Comparison of ENCODE assay signal across 28 cellular contexts in genomic region chr10:133332936-133333699, GRCh38. TPM values are rescaled to one million over a fixed set of nuclear protein-coding genes. Genes with fewer than 3 reads are reported as not detected.
"Had no signal": no experiment of that assay in that cellular context is flagged by ENCODE, and none has a peak within 500 bp of the region (broad histone marks: within the 10 kb centered on the region; RNA-seq: fewer than 3 reads in every experiment).

No MANE protein-coding gene starts in this region.

- H3K36me3 Mint-ChIP-seq: activated naive CD8-positive, alpha-beta T cell treated with anti-CD3 and anti-CD28 coated beads for 36 hours had no signal

- H3K4me2 ChIP-seq: KMS-11 had no signal

- H3K4me3 ChIP-seq: cardiac muscle cell, SJSA1 had no signal

- DNase-seq: activated CD4-positive, alpha-beta T cell treated with anti-CD3 and anti-CD28 coated beads for 4 hours; activated CD8-positive, alpha-beta memory T cell treated with anti-CD3 and anti-CD28 coated beads, Interleukin-2, amount 50 U/mL, for 4 hours; activated CD8-positive, alpha-beta T cell treated with anti-CD3 and anti-CD28 coated beads for 36 hours; activated gamma-delta T cell treated with Interleukin-2 at 50 U/mL for 16 hours; activated naive CD4-positive, alpha-beta T cell treated with anti-CD3 and anti-CD28 coated beads, Interleukin-2, amount 10 ng/mL, durations not matched to agents 7 days and 5 days; activated naive CD8-positive, alpha-beta T cell treated with anti-CD3 and anti-CD28 coated beads for 36 hours; activated T-cell treated with anti-CD3 and anti-CD28 coated beads, Interleukin-2, amount 50 U/mL, for 72 hours; brain microvascular endothelial cell; NCI-H1105; NCI-H1436; NCI-H187; NCI-H2081; NCI-H510A treated with DMSO at 0.1 percent for 48 hours; NCI-H69; NK-92 treated with Interleukin-12 subunit alpha and Interleukin-12 subunit beta, amount 100 ng/mL, for 24 hours; OCI-M1; RPMI8226; SHP77; SW 1271 had no signal

- H3K36me3 ChIP-seq: brain microvascular endothelial cell, cardiac muscle cell, SJSA1 had no signal

- H3K27ac ChIP-seq: brain microvascular endothelial cell, cardiac muscle cell, KMS-11, SJSA1 had no signal

- H3K27ac Mint-ChIP-seq: activated CD8-positive, alpha-beta T cell treated with anti-CD3 and anti-CD28 coated beads for 36 hours; activated naive CD4-positive, alpha-beta T cell treated with anti-CD3 and anti-CD28 coated beads, Interleukin-2, amount 10 ng/mL, durations not matched to agents 7 days and 5 days; activated naive CD8-positive, alpha-beta T cell treated with anti-CD3 and anti-CD28 coated beads for 36 hours; activated T-cell treated with anti-CD3 and anti-CD28 coated beads, Interleukin-2, amount 50 U/mL, for 72 hours; activated T-helper 2 cell treated with anti-CD3 and anti-CD28 coated beads, Interferon-gamma antibody, Interleukin-2, Interleukin-4, amounts not matched to agents 10 μg/mL and 5 μg/mL and 100 μg/mL, durations not matched to agents 14 hours and 24 hours and 36 hours; T-helper 1 cell treated with Interleukin-12 subunit alpha and Interleukin-12 subunit beta and Interleukin-4 antibody, amounts not matched to agents 30 μg/mL and 1 μg/mL, for 36 hours had no signal

- H3K9me3 ChIP-seq: SJSA1 had no signal

- H3K9me3 Mint-ChIP-seq: activated CD8-positive, alpha-beta T cell treated with anti-CD3 and anti-CD28 coated beads for 36 hours; activated naive CD4-positive, alpha-beta T cell treated with anti-CD3 and anti-CD28 coated beads, Interleukin-2, amount 10 ng/mL, durations not matched to agents 7 days and 5 days; activated naive CD8-positive, alpha-beta T cell treated with anti-CD3 and anti-CD28 coated beads for 36 hours; activated T-cell treated with anti-CD3 and anti-CD28 coated beads, Interleukin-2, amount 50 U/mL, for 72 hours; activated T-helper 2 cell treated with anti-CD3 and anti-CD28 coated beads, Interferon-gamma antibody, Interleukin-2, Interleukin-4, amounts not matched to agents 10 μg/mL and 5 μg/mL and 100 μg/mL, durations not matched to agents 14 hours and 24 hours and 36 hours; T-helper 1 cell treated with Interleukin-12 subunit alpha and Interleukin-12 subunit beta and Interleukin-4 antibody, amounts not matched to agents 30 μg/mL and 1 μg/mL, for 36 hours had no signal

- ATAC-seq: activated CD4-positive, CD25-positive, alpha-beta regulatory T cell treated with anti-CD3 and anti-CD28 coated beads, Interleukin-2, amount 50 U/mL, for 24 hours; activated CD8-positive, alpha-beta T cell treated with anti-CD3 and anti-CD28 coated beads for 36 hours; activated T-cell treated with anti-CD3 and anti-CD28 coated beads, Interleukin-2, amount 50 U/mL, for 72 hours; Panc1; SK-N-SH treated with all-trans-retinoic acid at 6 μM for 48 hours had no signal

- H3K4me3 Mint-ChIP-seq: activated CD8-positive, alpha-beta T cell treated with anti-CD3 and anti-CD28 coated beads for 36 hours; activated naive CD4-positive, alpha-beta T cell treated with anti-CD3 and anti-CD28 coated beads, Interleukin-2, amount 10 ng/mL, durations not matched to agents 7 days and 5 days; activated naive CD8-positive, alpha-beta T cell treated with anti-CD3 and anti-CD28 coated beads for 36 hours; activated T-cell treated with anti-CD3 and anti-CD28 coated beads, Interleukin-2, amount 50 U/mL, for 72 hours; T-helper 1 cell treated with Interleukin-12 subunit alpha and Interleukin-12 subunit beta and Interleukin-4 antibody, amounts not matched to agents 30 μg/mL and 1 μg/mL, for 36 hours had no signal

- H3K9ac ChIP-seq: KMS-11 had no signal

RNA-seq across cellular contexts. Expression of gene CALY, which starts 3.6 kb away (rescaled TPM):
- total RNA-seq: activated CD8-positive, alpha-beta T cell treated with anti-CD3 and anti-CD28 coated beads for 36 hours; activated naive CD8-positive, alpha-beta T cell treated with anti-CD3 and anti-CD28 coated beads for 36 hours; activated T-helper 2 cell treated with anti-CD3 and anti-CD28 coated beads, Interferon-gamma antibody, Interleukin-2, Interleukin-4, amounts not matched to agents 10 μg/mL and 5 μg/mL and 100 μg/mL, durations not matched to agents 14 hours and 24 hours and 36 hours; MCF 10A; SJSA1 had no signal

RNA-seq across cellular contexts. Expression of gene PRAP1, which starts 14.1 kb away (rescaled TPM):
- total RNA-seq: activated CD8-positive, alpha-beta T cell treated with anti-CD3 and anti-CD28 coated beads for 36 hours; activated naive CD8-positive, alpha-beta T cell treated with anti-CD3 and anti-CD28 coated beads for 36 hours; activated T-cell treated with anti-CD3 and anti-CD28 coated beads, Interleukin-2, amount 50 U/mL, for 72 hours; activated T-helper 2 cell treated with anti-CD3 and anti-CD28 coated beads, Interferon-gamma antibody, Interleukin-2, Interleukin-4, amounts not matched to agents 10 μg/mL and 5 μg/mL and 100 μg/mL, durations not matched to agents 14 hours and 24 hours and 36 hours; MCF 10A; SJSA1 had no signal
